ENCODE assay signal across 11 cellular contexts in the genomic region with DNA sequence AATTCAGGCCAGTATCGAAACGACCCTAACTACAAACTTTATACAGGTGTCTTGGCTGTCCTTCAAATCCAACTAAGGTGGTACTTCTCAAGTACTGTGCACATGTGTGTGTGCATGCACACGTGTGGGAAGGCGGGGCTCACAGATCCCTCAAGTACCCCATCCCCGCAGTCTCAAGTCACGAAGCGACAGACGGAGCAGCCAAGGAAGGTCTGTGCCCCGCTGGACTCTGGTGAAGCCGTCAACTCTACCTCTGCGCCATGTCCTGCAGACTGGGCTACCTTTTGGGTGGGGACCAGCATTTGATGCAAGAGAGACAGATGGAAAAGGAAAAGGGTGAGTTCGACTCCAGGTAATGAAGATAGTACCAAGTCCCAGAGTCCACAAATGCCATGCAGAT.
"Had no signal": no experiment of that assay in that cellular context is flagged by ENCODE, and none has a peak within 500 bp of the region (broad histone marks: within the 10 kb centered on the region; RNA-seq: fewer than 3 reads in every experiment).

No MANE protein-coding gene starts in this region.

- H3K4me3 Mint-ChIP-seq: activated naive CD8-positive, alpha-beta T cell treated with anti-CD3 and anti-CD28 coated beads for 36 hours; stimulated activated memory B cell treated with anti-CD40 and anti-IgM and Interleukin-4, amounts not matched to agents 10 μg/mL and 1 μg/mL and 100 μg/mL, for 72 hours had no signal

- H3K27ac ChIP-seq: esophagus squamous epithelium, left lung, transverse colon had no signal

- H3K27me3 Mint-ChIP-seq: activated naive CD8-positive, alpha-beta T cell treated with anti-CD3 and anti-CD28 coated beads for 36 hours; stimulated activated memory B cell treated with anti-CD40 and anti-IgM and Interleukin-4, amounts not matched to agents 10 μg/mL and 1 μg/mL and 100 μg/mL, for 72 hours had no signal

- H3K27me3 ChIP-seq: esophagus squamous epithelium, left lung, transverse colon had no signal

- H3K27ac Mint-ChIP-seq: activated naive CD8-positive, alpha-beta T cell treated with anti-CD3 and anti-CD28 coated beads for 36 hours; stimulated activated memory B cell treated with anti-CD40 and anti-IgM and Interleukin-4, amounts not matched to agents 10 μg/mL and 1 μg/mL and 100 μg/mL, for 72 hours had no signal

- DNase-seq: activated CD4-positive, alpha-beta T cell treated with anti-CD3 and anti-CD28 coated beads, Interleukin-2, amount 50 U/mL, for 4 hours; activated gamma-delta T cell treated with Interleukin-2 at 50 U/mL for 16 hours; activated naive CD8-positive, alpha-beta T cell treated with anti-CD3 and anti-CD28 coated beads for 36 hours; activated T-cell treated with anti-CD3 and anti-CD28 coated beads, Interleukin-2, amount 50 U/mL, for 48 hours; aorta; esophagus squamous epithelium; foreskin fibroblast; glutamatergic neuron; transverse colon had no signal

- H3K4me3 ChIP-seq: esophagus squamous epithelium, left lung, transverse colon had no signal

- H3K36me3 ChIP-seq: esophagus squamous epithelium, transverse colon had no signal

- H3K9me3 ChIP-seq: esophagus squamous epithelium, left lung, transverse colon had no signal

- H3K9me3 Mint-ChIP-seq: activated naive CD8-positive, alpha-beta T cell treated with anti-CD3 and anti-CD28 coated beads for 36 hours; stimulated activated memory B cell treated with anti-CD40 and anti-IgM and Interleukin-4, amounts not matched to agents 10 μg/mL and 1 μg/mL and 100 μg/mL, for 72 hours had no signal

- H3K36me3 Mint-ChIP-seq: activated naive CD8-positive, alpha-beta T cell treated with anti-CD3 and anti-CD28 coated beads for 36 hours had no signal
